17 cellular contexts compared by ENCODE assay signal in the genomic region with DNA sequence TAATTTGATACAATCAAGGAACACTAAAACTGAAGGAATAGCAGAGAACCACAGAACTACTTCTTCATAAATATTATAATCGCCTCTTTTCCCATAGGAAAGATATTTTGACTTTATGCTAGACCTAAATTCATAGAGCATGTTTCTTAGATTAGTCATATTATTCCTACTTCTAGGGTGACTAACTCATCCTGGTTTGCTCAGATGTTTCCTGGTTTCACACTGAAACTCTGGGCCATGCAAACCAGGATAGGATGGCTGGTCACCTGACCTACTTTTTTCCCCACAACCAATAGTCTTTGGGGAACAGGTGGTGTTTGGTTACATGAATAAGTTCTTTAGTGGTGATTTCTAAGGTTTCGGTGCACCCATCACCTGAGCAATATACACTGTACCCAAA. TPM values are rescaled to one million over a fixed set of nuclear protein-coding genes. Genes with fewer than 3 reads are reported as not detected.
A peak's percentile ranks its signal among the peaks of the same experiment; 100 is the strongest.
DNase-seq lines count a peak whose midpoint lies in the region; ATAC-seq and TF ChIP-seq lines count a peak whose summit lies in the region.
"Had no signal": no experiment of that assay in that cellular context is flagged by ENCODE, and none has a peak within 500 bp of the region (broad histone marks: within the 10 kb centered on the region; RNA-seq: fewer than 3 reads in every experiment).

No MANE protein-coding gene starts in this region.

- peaks cover 41% of the 10 kb centered on the region for H3K36me3 Mint-ChIP-seq in HFFc6 (ENCODE audit: low read depth)
- H3K36me3 Mint-ChIP-seq in activated T-helper 17 cell treated with anti-CD3 and anti-CD28 coated beads, Interleukin-2, amount 50 U/mL, for 72 hours (ENCODE audit: low read depth): peaks cover 51% of the 10 kb centered on the region

- peaks cover 6% of the 10 kb centered on the region for H3K9me3 Mint-ChIP-seq in HFFc6
- peaks cover 7% of the 10 kb centered on the region for H3K9me3 Mint-ChIP-seq in activated T-helper 17 cell treated with anti-CD3 and anti-CD28 coated beads, Interleukin-2, amount 50 U/mL, for 72 hours
- H3K9me3 Mint-ChIP-seq: GM23338 had no signal

- in situ Hi-C loops in ACHN (cut with HindIII; ENCODE audit: low pct_ligation_motif_present, low pct_unique_long_range_greater_than_20kb, low sequenced_read_pairs): no loop called here

- no peak overlapping the region for H3K4me3 ChIP-seq in fibroblast of pulmonary artery (replicated peaks; ENCODE audit: low read depth, low read length)
- H3K4me3 ChIP-seq: esophagus muscularis mucosa, GM23338, psoas muscle, SJSA1, upper lobe of left lung had no signal

- H3K27ac Mint-ChIP-seq in HFFc6: no peak overlapping the region
- H3K27ac Mint-ChIP-seq in activated T-helper 17 cell treated with anti-CD3 and anti-CD28 coated beads, Interleukin-2, amount 50 U/mL, for 72 hours: no peak overlapping the region
- H3K27ac Mint-ChIP-seq: GM23338, immature natural killer cell had no signal

- ATAC-seq in activated T-helper 17 cell treated with anti-CD3 and anti-CD28 coated beads, Interleukin-2, amount 50 U/mL, for 72 hours (replicated peaks): peak; percentile 84
- ATAC-seq in omental fat pad (ENCODE audit: low FRiP score): no peak
- ATAC-seq: GM23338, psoas muscle had no signal

- TF ChIP-seq CTCF in HFFc6 (IDR thresholded peaks at IDR 0.05): no peak
- TF ChIP-seq CTCF in fibroblast of pulmonary artery (IDR thresholded peaks at IDR 0.05; ENCODE audit: low read length, missing control alignments): no peak
- no peak for TF ChIP-seq CTCF in GM20000 (IDR thresholded peaks at IDR 0.05; ENCODE audit: extremely low read depth, missing control alignments)
- no peak for TF ChIP-seq CTCF in omental fat pad (IDR thresholded peaks at IDR 0.05)

- H3K27me3 Mint-ChIP-seq in HFFc6 (ENCODE audit: insufficient read depth): no peaks in the 10 kb centered on the region
- no peaks in the 10 kb centered on the region for H3K27me3 Mint-ChIP-seq in activated T-helper 17 cell treated with anti-CD3 and anti-CD28 coated beads, Interleukin-2, amount 50 U/mL, for 72 hours

- peaks cover 12% of the 10 kb centered on the region for H3K4me1 Mint-ChIP-seq in HFFc6 (ENCODE audit: low read depth)
- H3K4me1 Mint-ChIP-seq in activated T-helper 17 cell treated with anti-CD3 and anti-CD28 coated beads, Interleukin-2, amount 50 U/mL, for 72 hours: no peaks in the 10 kb centered on the region
- H3K4me1 Mint-ChIP-seq: GM23338, immature natural killer cell had no signal

- peak; percentile 28 for DNase-seq in ACHN
- DNase-seq in HFFc6: peak; percentile 40
- DNase-seq in fibroblast of pulmonary artery (ENCODE audit: low read depth): peak; percentile 53
- no peak for DNase-seq in GM20000 (ENCODE audit: low spot score)
- no peak for DNase-seq in OCI-M2 (lab: John Stamatoyannopoulos, UW; ENCODE audit: unreplicated experiment)
- no peak for DNase-seq in omental fat pad (ENCODE audit: low spot score)
- DNase-seq in NCI-H2171 treated with DMSO at 0.1 percent for 48 hours (lab: John Stamatoyannopoulos, UW): no peak
- DNase-seq: activated naive CD4-positive, alpha-beta T cell; immature natural killer cell; NCI-H2081 treated with DMSO at 0.1 percent for 48 hours; psoas muscle; stimulated activated CD8-positive, alpha-beta memory T cell treated with anti-CD3 and anti-CD28 coated beads, Interleukin-4, amount 100 ng/mL, for 48 hours; upper lobe of left lung had no signal

- no peak overlapping the region for H3K4me3 Mint-ChIP-seq in HFFc6
- no peak overlapping the region for H3K4me3 Mint-ChIP-seq in activated T-helper 17 cell treated with anti-CD3 and anti-CD28 coated beads, Interleukin-2, amount 50 U/mL, for 72 hours
- H3K4me3 Mint-ChIP-seq: GM23338, immature natural killer cell had no signal

RNA-seq across cellular contexts. Expression of gene MMS22L, which starts 42.8 kb away (rescaled TPM):
- total RNA-seq in HFFc6 (2021; fragmentation: NEBNext Ultra II Directional; extraction: Animal tissue kit (Norgen Biotek cat#: 25700)): 10 to 100 TPM in 5 of 6 experiments, 1 to 10 TPM in 1; 6.2 to 15.7 (median 13.6) TPM
- 10 to 100 TPM; 40.9 to 62.0 TPM for total RNA-seq in activated T-helper 17 cell treated with anti-CD3 and anti-CD28 coated beads, Interleukin-2, amount 50 U/mL, for 72 hours
- 1 to 10 TPM; 2.0 to 9.9 (median 4.7) TPM for total RNA-seq in omental fat pad

Comparison
In these comparisons a context has a peak if more than half of its experiments do, and no peak if none do; other contexts are left out.
1. DNase-seq: peak in ACHN (single experiment), HFFc6 (single experiment) and fibroblast of pulmonary artery (single experiment); none in GM20000 (single experiment), OCI-M2 (single experiment), omental fat pad (single experiment) and NCI-H2171 treated with DMSO at 0.1 percent for 48 hours (single experiment).